In the genomic region with DNA sequence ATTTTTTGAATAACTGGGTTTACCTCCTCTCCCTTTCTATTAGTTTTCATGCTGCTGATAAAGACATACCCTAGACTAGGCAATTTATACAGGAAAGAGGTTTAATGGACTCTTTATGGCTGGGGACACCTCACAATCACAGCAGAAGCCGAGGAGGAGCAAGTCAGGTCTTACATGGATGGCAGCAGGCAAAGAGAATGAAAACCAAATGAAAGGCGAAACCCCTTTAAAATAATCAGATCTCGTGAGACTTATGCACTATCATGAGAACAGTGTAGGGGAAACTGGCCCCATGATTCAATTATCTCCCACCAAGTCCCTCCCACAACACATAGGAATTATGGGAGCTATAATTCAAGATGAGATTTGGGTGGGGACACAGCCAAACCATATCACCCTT, we compare ENCODE assay signal across 1 cellular context.
TF ChIP-seq lines count a peak whose summit lies in the region.

No MANE protein-coding gene starts in this region.

TF ChIP-seq in GM23338, 12 proteins besides CTCF, POLR2A, EP300 and RAD21 (continued from another document):
- TF ChIP-seq, protein P1, sequence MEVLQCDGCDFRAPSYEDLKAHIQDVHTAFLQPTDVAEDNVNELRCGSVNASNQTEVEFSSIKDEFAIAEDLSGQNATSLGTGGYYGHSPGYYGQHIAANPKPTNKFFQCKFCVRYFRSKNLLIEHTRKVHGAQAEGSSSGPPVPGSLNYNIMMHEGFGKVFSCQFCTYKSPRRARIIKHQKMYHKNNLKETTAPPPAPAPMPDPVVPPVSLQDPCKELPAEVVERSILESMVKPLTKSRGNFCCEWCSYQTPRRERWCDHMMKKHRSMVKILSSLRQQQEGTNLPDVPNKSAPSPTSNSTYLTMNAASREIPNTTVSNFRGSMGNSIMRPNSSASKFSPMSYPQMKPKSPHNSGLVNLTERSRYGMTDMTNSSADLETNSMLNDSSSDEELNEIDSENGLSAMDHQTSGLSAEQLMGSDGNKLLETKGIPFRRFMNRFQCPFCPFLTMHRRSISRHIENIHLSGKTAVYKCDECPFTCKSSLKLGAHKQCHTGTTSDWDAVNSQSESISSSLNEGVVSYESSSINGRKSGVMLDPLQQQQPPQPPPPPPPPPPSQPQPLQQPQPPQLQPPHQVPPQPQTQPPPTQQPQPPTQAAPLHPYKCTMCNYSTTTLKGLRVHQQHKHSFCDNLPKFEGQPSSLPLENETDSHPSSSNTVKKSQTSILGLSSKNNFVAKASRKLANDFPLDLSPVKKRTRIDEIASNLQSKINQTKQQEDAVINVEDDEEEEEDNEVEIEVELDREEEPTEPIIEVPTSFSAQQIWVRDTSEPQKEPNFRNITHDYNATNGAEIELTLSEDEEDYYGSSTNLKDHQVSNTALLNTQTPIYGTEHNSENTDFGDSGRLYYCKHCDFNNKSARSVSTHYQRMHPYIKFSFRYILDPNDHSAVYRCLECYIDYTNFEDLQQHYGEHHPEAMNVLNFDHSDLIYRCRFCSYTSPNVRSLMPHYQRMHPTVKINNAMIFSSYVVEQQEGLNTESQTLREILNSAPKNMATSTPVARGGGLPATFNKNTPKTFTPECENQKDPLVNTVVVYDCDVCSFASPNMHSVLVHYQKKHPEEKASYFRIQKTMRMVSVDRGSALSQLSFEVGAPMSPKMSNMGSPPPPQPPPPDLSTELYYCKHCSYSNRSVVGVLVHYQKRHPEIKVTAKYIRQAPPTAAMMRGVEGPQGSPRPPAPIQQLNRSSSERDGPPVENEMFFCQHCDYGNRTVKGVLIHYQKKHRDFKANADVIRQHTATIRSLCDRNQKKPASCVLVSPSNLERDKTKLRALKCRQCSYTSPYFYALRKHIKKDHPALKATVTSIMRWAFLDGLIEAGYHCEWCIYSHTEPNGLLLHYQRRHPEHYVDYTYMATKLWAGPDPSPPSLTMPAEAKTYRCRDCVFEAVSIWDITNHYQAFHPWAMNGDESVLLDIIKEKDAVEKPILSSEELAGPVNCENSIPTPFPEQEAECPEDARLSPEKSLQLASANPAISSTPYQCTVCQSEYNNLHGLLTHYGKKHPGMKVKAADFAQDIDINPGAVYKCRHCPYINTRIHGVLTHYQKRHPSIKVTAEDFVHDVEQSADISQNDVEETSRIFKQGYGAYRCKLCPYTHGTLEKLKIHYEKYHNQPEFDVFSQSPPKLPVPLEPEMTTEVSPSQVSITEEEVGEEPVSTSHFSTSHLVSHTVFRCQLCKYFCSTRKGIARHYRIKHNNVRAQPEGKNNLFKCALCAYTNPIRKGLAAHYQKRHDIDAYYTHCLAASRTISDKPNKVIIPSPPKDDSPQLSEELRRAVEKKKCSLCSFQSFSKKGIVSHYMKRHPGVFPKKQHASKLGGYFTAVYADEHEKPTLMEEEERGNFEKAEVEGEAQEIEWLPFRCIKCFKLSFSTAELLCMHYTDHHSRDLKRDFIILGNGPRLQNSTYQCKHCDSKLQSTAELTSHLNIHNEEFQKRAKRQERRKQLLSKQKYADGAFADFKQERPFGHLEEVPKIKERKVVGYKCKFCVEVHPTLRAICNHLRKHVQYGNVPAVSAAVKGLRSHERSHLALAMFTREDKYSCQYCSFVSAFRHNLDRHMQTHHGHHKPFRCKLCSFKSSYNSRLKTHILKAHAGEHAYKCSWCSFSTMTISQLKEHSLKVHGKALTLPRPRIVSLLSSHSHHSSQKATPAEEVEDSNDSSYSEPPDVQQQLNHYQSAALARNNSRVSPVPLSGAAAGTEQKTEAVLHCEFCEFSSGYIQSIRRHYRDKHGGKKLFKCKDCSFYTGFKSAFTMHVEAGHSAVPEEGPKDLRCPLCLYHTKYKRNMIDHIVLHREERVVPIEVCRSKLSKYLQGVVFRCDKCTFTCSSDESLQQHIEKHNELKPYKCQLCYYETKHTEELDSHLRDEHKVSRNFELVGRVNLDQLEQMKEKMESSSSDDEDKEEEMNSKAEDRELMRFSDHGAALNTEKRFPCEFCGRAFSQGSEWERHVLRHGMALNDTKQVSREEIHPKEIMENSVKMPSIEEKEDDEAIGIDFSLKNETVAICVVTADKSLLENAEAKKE (CRISPR knock-in tag; IDR thresholded peaks at IDR 0.05) = no peak
- TF ChIP-seq POLR2AphosphoS5 (IDR thresholded peaks at IDR 0.05; ENCODE audit: low read depth) (no peak), REST (IDR thresholded peaks at IDR 0.05; ENCODE audit: unreplicated experiment) (no peak), ZNF331 (CRISPR knock-in tag; IDR thresholded peaks at IDR 0.05; ENCODE audit: low read depth) (no peak), EZH2phosphoT487 (IDR thresholded peaks at IDR 0.05; ENCODE audit: unreplicated experiment) (no peak), EZH2 (IDR thresholded peaks at IDR 0.05; ENCODE audit: low read depth, unreplicated experiment) (no peak), ZNF114 (CRISPR knock-in tag; IDR thresholded peaks at IDR 0.05) (no peak), STAT1 (IDR thresholded peaks at IDR 0.05; ENCODE audit: unreplicated experiment) (no peak), CREB1 (CRISPR knock-in tag; IDR thresholded peaks at IDR 0.05; ENCODE audit: low read depth) (no peak)
- TF ChIP-seq, protein P2, sequence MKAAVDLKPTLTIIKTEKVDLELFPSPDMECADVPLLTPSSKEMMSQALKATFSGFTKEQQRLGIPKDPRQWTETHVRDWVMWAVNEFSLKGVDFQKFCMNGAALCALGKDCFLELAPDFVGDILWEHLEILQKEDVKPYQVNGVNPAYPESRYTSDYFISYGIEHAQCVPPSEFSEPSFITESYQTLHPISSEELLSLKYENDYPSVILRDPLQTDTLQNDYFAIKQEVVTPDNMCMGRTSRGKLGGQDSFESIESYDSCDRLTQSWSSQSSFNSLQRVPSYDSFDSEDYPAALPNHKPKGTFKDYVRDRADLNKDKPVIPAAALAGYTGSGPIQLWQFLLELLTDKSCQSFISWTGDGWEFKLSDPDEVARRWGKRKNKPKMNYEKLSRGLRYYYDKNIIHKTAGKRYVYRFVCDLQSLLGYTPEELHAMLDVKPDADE (IDR thresholded peaks at IDR 0.05) = no peak
